ENCODE assay signal across 8 cellular contexts in the genomic region with DNA sequence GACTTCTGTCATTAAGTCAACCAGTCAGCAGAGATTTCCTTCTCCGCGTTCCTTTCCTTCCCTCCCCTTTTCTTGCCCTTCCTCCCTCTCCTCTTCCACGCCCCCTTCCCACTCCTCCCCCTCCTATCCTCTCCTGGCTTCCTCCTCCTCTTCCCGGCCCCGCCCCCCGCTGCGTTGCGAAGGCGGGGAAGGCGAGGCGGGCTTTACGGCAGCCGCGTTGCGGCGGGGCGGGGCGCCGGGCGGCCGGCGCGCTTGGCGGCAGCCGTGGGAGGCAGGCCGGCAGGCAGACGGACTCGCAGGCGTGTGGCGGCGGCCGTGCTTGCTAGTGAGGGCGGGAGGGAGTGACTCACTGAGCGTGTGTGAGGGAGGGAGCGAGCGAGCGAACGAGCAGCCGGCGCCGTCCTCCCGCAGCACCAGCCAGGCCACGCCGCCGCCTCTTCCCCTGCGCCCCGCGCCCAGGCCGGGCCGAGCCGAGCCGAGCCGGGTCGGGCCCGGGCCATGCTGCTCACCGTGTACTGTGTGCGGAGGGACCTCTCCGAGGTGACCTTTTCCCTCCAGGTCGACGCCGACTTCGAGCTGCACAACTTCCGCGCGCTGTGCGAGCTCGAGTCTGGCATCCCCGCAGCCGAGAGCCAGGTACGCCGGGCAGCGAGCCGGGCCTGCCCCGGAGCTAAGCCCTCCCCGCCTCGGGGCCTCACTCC. TPM values are rescaled to one million over a fixed set of nuclear protein-coding genes. Genes with fewer than 3 reads are reported as not detected.
A peak's percentile ranks its signal among the peaks of the same experiment; 100 is the strongest.
DNase-seq lines count a peak whose midpoint lies in the region; ATAC-seq and TF ChIP-seq lines count a peak whose summit lies in the region.

A gene (plus strand): TSS at position 286 of the 701 bp plus-strand sequence. CDS start 213 bp downstream, at position 499.

- peaks cover 41% of the 10 kb centered on the region for H3K36me3 ChIP-seq in DOHH2 (ENCODE audit: control insufficient read depth, low read length)
- no peaks in the 10 kb centered on the region for H3K36me3 ChIP-seq in Loucy (ENCODE audit: insufficient read depth, low read length)

- H3K4me1 Mint-ChIP-seq in natural killer cell treated with Interleukin-12 subunit alpha and Interleukin-12 subunit beta and Interleukin-15 and Interleukin-18, amount 100 ng/mL, for 72 hours (ENCODE audit: low read depth in 2 of 2), result peaks cover 20 to 38% of the 10 kb centered on the region in 2 donors

- H4K20me1 ChIP-seq in DOHH2 (ENCODE audit: control insufficient read depth, insufficient read depth, low read depth, low read length) (peaks cover 14% of the 10 kb centered on the region), Loucy (ENCODE audit: insufficient read depth, low read length, poor library complexity, severe bottlenecking) (peaks cover 31% of the 10 kb centered on the region)

- H3F3A ChIP-seq in DOHH2 (ENCODE audit: control insufficient read depth, insufficient read depth), result peaks cover 9% of the 10 kb centered on the region
- H3F3A ChIP-seq in Loucy (ENCODE audit: low read depth), result peaks cover 2% of the 10 kb centered on the region; the same call in 1 of the 2 replicates

- no peaks in the 10 kb centered on the region for H3K9me3 Mint-ChIP-seq in natural killer cell treated with Interleukin-12 subunit alpha and Interleukin-12 subunit beta and Interleukin-15 and Interleukin-18, amount 100 ng/mL, for 72 hours

- ATAC-seq in natural killer cell treated with Interleukin-12 subunit alpha and Interleukin-12 subunit beta and Interleukin-15 and Interleukin-18, amount 100 ng/mL, for 72 hours, result peak; percentile 96 to 98

- H3K27ac Mint-ChIP-seq in natural killer cell treated with Interleukin-12 subunit alpha and Interleukin-12 subunit beta and Interleukin-15 and Interleukin-18, amount 100 ng/mL, for 72 hours, result peak within 1 kb of the TSS; percentile 80 to 95

- peak within 1 kb of the TSS; percentile 80 for H3K27ac ChIP-seq in DOHH2 (ENCODE audit: low read depth, low read length)

- peak within 1 kb of the TSS; percentile 95 for H2AFZ ChIP-seq in Loucy (ENCODE audit: low read length)

- H3K9ac ChIP-seq in Loucy (ENCODE audit: low read depth, low read length, poor library complexity, severe bottlenecking), result peak within 1 kb of the TSS; percentile 92

- H3K9me2 ChIP-seq in DOHH2 (replicated peaks; ENCODE audit: control insufficient read depth, low read length), result no peaks in the 10 kb centered on the region
- H3K9me2 ChIP-seq in Loucy (replicated peaks; ENCODE audit: low read depth, low read length), result no peaks in the 10 kb centered on the region

- H3K4me1 ChIP-seq in DOHH2 (ENCODE audit: control insufficient read depth, low read length) (peaks cover 33% of the 10 kb centered on the region), Loucy (ENCODE audit: insufficient read depth, low read length, poor library complexity, severe bottlenecking) (peaks cover 41% of the 10 kb centered on the region)

- TF ChIP-seq CTCF in DOHH2 (IDR thresholded peaks at IDR 0.05; ENCODE audit: low read depth, low read length, poor library complexity, severe bottlenecking) (no peak), Loucy (conservative IDR thresholded peaks at IDR 0.05; ENCODE audit: low read length) (no peak), fibroblast of pulmonary artery (IDR thresholded peaks at IDR 0.05; ENCODE audit: low read length, missing control alignments) (no peak)

- H3K27me3 Mint-ChIP-seq in natural killer cell treated with Interleukin-12 subunit alpha and Interleukin-12 subunit beta and Interleukin-15 and Interleukin-18, amount 100 ng/mL, for 72 hours, result no peaks in the 10 kb centered on the region

- H3K36me3 Mint-ChIP-seq in natural killer cell treated with Interleukin-12 subunit alpha and Interleukin-12 subunit beta and Interleukin-15 and Interleukin-18, amount 100 ng/mL, for 72 hours, result no peaks in the 10 kb centered on the region

- TF ChIP-seq POLR2A in Raji (IDR thresholded peaks at IDR 0.05; ENCODE audit: insufficient read depth, low read depth, low read length), result peak; percentile 97

- H3K9me3 ChIP-seq in DOHH2 (ENCODE audit: control insufficient read depth, insufficient read depth, low read length) (no peaks in the 10 kb centered on the region), Loucy (ENCODE audit: insufficient read depth, low read depth, low read length) (no peaks in the 10 kb centered on the region)

- H3K27me3 ChIP-seq in DOHH2 (ENCODE audit: control insufficient read depth, low read length) (no peaks in the 10 kb centered on the region; the same call in 1 of the 2 replicates), Loucy (ENCODE audit: insufficient read depth, low read length, poor library complexity, severe bottlenecking) (no peaks in the 10 kb centered on the region)

- peak within 1 kb of the TSS; percentile 98 for H3K4me3 ChIP-seq in DOHH2 (ENCODE audit: low read length)
- peak within 1 kb of the TSS; percentile 99 for H3K4me3 ChIP-seq in Loucy (ENCODE audit: low read length, poor library complexity, severe bottlenecking)
- peak within 1 kb of the TSS; percentile 98 for H3K4me3 ChIP-seq in fibroblast of pulmonary artery (replicated peaks; ENCODE audit: low read depth, low read length)

- peak within 1 kb of the TSS; percentile 91 for H3K4me2 ChIP-seq in DOHH2 (ENCODE audit: low read length)
- peak within 1 kb of the TSS; percentile 97 for H3K4me2 ChIP-seq in Loucy (ENCODE audit: low read depth, low read length, poor library complexity, severe bottlenecking)

- H3K4me3 Mint-ChIP-seq in natural killer cell treated with Interleukin-12 subunit alpha and Interleukin-12 subunit beta and Interleukin-15 and Interleukin-18, amount 100 ng/mL, for 72 hours, result peak within 1 kb of the TSS; percentile 86

- H3K79me2 ChIP-seq in DOHH2 (ENCODE audit: control insufficient read depth, low read length), result peaks cover 51% of the 10 kb centered on the region
- peaks cover 49% of the 10 kb centered on the region for H3K79me2 ChIP-seq in Loucy (ENCODE audit: insufficient read depth, low read length)

- DNase-seq in H4 (ENCODE audit: low spot score), result peak; percentile 96
- DNase-seq in activated T-helper 9 cell treated with anti-CD3 and anti-CD28 coated beads, Interleukin-2, amount 50 U/mL, for 16 hours (ENCODE audit: low read depth), result peak; percentile 92
- DNase-seq in fibroblast of pulmonary artery (ENCODE audit: low read depth), result peak; percentile 98
- peak; percentile 98 for DNase-seq in natural killer cell treated with Interleukin-12 subunit alpha and Interleukin-12 subunit beta and Interleukin-15 and Interleukin-18, amount 100 ng/mL, for 72 hours (ENCODE audit: low spot score)
- peak; percentile 96 for DNase-seq in stimulated activated naive CD4-positive, alpha-beta T cell treated with Interleukin-2 at 50 U/mL for 16 hours (lab: John Stamatoyannopoulos, UW)

RNA-seq across cellular contexts. Expression of the gene that starts here (rescaled TPM):
- total RNA-seq in H4 (2014; rRNA removed; shearing (Covaris generic)), result 4.5 and 5.2 TPM in 2 replicates
- total RNA-seq in natural killer cell treated with Interleukin-12 subunit alpha and Interleukin-12 subunit beta and Interleukin-15 and Interleukin-18, amount 100 ng/mL, for 72 hours, result 10 to 100 TPM; 35.0 to 55.4 TPM

Comparison
In these comparisons a context has a peak if more than half of its experiments do, and no peak if none do; other contexts are left out.
1. Peak in every context shown above with its lines: DNase-seq, ATAC-seq, H3K4me3 ChIP-seq and H3K27ac ChIP-seq.